ENCODE assay signal across 1 cellular context in the genomic region with DNA sequence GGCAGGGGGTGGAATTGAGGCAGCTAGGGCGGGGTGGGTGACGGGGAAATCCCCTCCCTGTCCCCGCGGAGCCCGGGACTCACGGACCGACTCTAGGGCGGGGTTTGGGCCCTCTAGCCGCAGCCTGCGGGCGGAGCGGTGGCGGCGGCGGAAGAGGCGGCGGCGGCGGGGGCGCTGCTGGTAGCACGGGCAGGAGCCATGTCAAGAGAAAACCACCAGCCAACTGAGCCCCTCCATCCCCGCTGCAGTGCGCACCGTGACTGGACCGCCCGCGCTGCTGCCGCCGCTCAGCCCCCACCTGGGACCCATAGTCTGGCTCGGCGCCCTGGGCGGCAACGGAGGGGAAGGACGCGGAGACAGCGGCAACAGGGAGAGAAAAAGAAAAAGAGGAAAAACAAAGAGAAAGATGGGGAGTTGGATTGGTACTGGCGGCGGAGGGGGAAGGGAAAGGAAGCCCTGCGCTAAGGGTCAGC.
TF ChIP-seq lines count a peak whose summit lies in the region.

No MANE protein-coding gene starts in this region.

TF ChIP-seq in HepG2, 621 proteins besides CTCF, POLR2A, EP300 and RAD21 (continued from another document and continues in another):
- TF ChIP-seq, protein P1, sequence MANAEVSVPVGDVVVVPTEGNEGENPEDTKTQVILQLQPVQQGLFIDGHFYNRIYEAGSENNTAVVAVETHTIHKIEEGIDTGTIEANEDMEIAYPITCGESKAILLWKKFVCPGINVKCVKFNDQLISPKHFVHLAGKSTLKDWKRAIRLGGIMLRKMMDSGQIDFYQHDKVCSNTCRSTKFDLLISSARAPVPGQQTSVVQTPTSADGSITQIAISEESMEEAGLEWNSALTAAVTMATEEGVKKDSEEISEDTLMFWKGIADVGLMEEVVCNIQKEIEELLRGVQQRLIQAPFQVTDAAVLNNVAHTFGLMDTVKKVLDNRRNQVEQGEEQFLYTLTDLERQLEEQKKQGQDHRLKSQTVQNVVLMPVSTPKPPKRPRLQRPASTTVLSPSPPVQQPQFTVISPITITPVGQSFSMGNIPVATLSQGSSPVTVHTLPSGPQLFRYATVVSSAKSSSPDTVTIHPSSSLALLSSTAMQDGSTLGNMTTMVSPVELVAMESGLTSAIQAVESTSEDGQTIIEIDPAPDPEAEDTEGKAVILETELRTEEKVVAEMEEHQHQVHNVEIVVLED (CRISPR knock-in tag; IDR thresholded peaks at IDR 0.05; ENCODE audit: borderline replicate concordance): no peak
- TF ChIP-seq, protein P2, sequence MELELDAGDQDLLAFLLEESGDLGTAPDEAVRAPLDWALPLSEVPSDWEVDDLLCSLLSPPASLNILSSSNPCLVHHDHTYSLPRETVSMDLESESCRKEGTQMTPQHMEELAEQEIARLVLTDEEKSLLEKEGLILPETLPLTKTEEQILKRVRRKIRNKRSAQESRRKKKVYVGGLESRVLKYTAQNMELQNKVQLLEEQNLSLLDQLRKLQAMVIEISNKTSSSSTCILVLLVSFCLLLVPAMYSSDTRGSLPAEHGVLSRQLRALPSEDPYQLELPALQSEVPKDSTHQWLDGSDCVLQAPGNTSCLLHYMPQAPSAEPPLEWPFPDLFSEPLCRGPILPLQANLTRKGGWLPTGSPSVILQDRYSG (CRISPR knock-in tag; IDR thresholded peaks at IDR 0.05): no peak
- TF ChIP-seq, protein P3, sequence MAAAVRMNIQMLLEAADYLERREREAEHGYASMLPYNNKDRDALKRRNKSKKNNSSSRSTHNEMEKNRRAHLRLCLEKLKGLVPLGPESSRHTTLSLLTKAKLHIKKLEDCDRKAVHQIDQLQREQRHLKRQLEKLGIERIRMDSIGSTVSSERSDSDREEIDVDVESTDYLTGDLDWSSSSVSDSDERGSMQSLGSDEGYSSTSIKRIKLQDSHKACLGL (CRISPR knock-in tag; IDR thresholded peaks at IDR 0.05): peak; percentile 54; the same call in 1 of the 2 replicates
- no peak for TF ChIP-seq NFE2 (CRISPR knock-in tag; IDR thresholded peaks at IDR 0.05)
- TF ChIP-seq RORA (CRISPR knock-in tag; IDR thresholded peaks at IDR 0.05): no peak
- TF ChIP-seq ZBTB7B (CRISPR knock-in tag; IDR thresholded peaks at IDR 0.05): no peak
- no peak for TF ChIP-seq ZNF326 (CRISPR knock-in tag; IDR thresholded peaks at IDR 0.05; ENCODE audit: borderline replicate concordance)
- no peak for TF ChIP-seq HOXA9 (CRISPR knock-in tag; IDR thresholded peaks at IDR 0.05; ENCODE audit: borderline replicate concordance)
- TF ChIP-seq SP4 (CRISPR knock-in tag; IDR thresholded peaks at IDR 0.05): no peak
- no peak for TF ChIP-seq ZNF446 (CRISPR knock-in tag; IDR thresholded peaks at IDR 0.05)
- TF ChIP-seq, protein P4, sequence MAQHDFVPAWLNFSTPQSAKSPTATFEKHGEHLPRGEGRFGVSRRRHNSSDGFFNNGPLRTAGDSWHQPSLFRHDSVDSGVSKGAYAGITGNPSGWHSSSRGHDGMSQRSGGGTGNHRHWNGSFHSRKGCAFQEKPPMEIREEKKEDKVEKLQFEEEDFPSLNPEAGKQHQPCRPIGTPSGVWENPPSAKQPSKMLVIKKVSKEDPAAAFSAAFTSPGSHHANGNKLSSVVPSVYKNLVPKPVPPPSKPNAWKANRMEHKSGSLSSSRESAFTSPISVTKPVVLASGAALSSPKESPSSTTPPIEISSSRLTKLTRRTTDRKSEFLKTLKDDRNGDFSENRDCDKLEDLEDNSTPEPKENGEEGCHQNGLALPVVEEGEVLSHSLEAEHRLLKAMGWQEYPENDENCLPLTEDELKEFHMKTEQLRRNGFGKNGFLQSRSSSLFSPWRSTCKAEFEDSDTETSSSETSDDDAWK (CRISPR knock-in tag; IDR thresholded peaks at IDR 0.05): no peak
- TF ChIP-seq KDM6A (CRISPR knock-in tag; IDR thresholded peaks at IDR 0.05; ENCODE audit: low read depth): no peak
- no peak for TF ChIP-seq NONO (IDR thresholded peaks at IDR 0.05)
- TF ChIP-seq NONO (CRISPR knock-in tag; conservative IDR thresholded peaks at IDR 0.05): 0 out of 2 replicates have a peak, but pooled peaks have one; percentile 66
- no peak for TF ChIP-seq NFE2L1 (CRISPR knock-in tag; IDR thresholded peaks at IDR 0.05; ENCODE audit: borderline replicate concordance)
- TF ChIP-seq, protein P5, sequence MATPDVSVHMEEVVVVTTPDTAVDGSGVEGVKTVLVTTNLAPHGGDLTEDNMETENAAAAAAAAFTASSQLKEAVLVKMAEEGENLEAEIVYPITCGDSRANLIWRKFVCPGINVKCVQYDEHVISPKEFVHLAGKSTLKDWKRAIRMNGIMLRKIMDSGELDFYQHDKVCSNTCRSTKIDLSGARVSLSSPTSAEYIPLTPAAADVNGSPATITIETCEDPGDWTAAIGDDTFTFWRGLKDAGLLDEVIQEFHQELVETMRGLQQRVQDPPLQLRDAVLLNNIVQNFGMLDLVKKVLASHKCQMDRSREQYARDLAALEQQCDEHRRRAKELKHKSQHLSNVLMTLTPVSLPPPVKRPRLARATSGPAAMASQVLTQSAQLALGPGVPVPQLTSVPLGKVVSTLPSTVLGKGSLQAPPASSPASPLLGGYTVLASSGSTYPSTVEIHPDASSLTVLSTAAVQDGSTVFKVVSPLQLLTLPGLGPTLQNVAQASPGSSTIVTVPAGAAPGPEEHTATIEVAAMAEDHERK (CRISPR knock-in tag; IDR thresholded peaks at IDR 0.05; ENCODE audit: low read depth): no peak
- TF ChIP-seq NAIF1 (CRISPR knock-in tag; IDR thresholded peaks at IDR 0.05; ENCODE audit: borderline replicate concordance): no peak
- TF ChIP-seq, protein P6, sequence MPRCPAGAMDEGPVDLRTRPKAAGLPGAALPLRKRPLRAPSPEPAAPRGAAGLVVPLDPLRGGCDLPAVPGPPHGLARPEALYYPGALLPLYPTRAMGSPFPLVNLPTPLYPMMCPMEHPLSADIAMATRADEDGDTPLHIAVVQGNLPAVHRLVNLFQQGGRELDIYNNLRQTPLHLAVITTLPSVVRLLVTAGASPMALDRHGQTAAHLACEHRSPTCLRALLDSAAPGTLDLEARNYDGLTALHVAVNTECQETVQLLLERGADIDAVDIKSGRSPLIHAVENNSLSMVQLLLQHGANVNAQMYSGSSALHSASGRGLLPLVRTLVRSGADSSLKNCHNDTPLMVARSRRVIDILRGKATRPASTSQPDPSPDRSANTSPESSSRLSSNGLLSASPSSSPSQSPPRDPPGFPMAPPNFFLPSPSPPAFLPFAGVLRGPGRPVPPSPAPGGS (CRISPR knock-in tag; IDR thresholded peaks at IDR 0.05): no peak
- no peak for TF ChIP-seq ZNF773 (CRISPR knock-in tag; IDR thresholded peaks at IDR 0.05; ENCODE audit: borderline replicate concordance)
- no peak for TF ChIP-seq ZNF333 (CRISPR knock-in tag; IDR thresholded peaks at IDR 0.05; ENCODE audit: borderline replicate concordance)
- TF ChIP-seq, protein P7, sequence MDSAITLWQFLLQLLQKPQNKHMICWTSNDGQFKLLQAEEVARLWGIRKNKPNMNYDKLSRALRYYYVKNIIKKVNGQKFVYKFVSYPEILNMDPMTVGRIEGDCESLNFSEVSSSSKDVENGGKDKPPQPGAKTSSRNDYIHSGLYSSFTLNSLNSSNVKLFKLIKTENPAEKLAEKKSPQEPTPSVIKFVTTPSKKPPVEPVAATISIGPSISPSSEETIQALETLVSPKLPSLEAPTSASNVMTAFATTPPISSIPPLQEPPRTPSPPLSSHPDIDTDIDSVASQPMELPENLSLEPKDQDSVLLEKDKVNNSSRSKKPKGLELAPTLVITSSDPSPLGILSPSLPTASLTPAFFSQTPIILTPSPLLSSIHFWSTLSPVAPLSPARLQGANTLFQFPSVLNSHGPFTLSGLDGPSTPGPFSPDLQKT (CRISPR knock-in tag; IDR thresholded peaks at IDR 0.05; ENCODE audit: borderline replicate concordance): no peak
- TF ChIP-seq ZNF20 (CRISPR knock-in tag; IDR thresholded peaks at IDR 0.05): no peak
- no peak for TF ChIP-seq MAFG (CRISPR knock-in tag; IDR thresholded peaks at IDR 0.05)
- no peak for TF ChIP-seq FOXM1 (CRISPR knock-in tag; IDR thresholded peaks at IDR 0.05)
- no peak for TF ChIP-seq ZNF232 (CRISPR knock-in tag; IDR thresholded peaks at IDR 0.05; ENCODE audit: borderline replicate concordance)
- no peak for TF ChIP-seq MED1 (CRISPR knock-in tag; IDR thresholded peaks at IDR 0.05)
- no peak for TF ChIP-seq MBNL3 (CRISPR knock-in tag; conservative IDR thresholded peaks at IDR 0.05)
- TF ChIP-seq ZNF484 (CRISPR knock-in tag; IDR thresholded peaks at IDR 0.05; ENCODE audit: borderline replicate concordance, low read depth): no peak
- TF ChIP-seq HOXA3 (CRISPR knock-in tag; IDR thresholded peaks at IDR 0.05): no peak
- TF ChIP-seq NFIB (CRISPR knock-in tag; IDR thresholded peaks at IDR 0.05; ENCODE audit: borderline replicate concordance): no peak
- no peak for TF ChIP-seq PRPF4 (IDR thresholded peaks at IDR 0.05; ENCODE audit: low read depth, low read length, poor library complexity, severe bottlenecking)
- TF ChIP-seq SPEN (CRISPR knock-in tag; IDR thresholded peaks at IDR 0.05; ENCODE audit: low read depth): no peak
- no peak for TF ChIP-seq GTF3A (CRISPR knock-in tag; conservative IDR thresholded peaks at IDR 0.05)
- no peak for TF ChIP-seq SRSF9 (IDR thresholded peaks at IDR 0.05; ENCODE audit: borderline replicate concordance, insufficient read depth, low read depth, low read length, poor library complexity, severe bottlenecking)
- no peak for TF ChIP-seq MATR3 (CRISPR knock-in tag; IDR thresholded peaks at IDR 0.05)
- no peak for TF ChIP-seq ZNF549 (CRISPR knock-in tag; IDR thresholded peaks at IDR 0.05)
- no peak for TF ChIP-seq HOXA7 (CRISPR knock-in tag; IDR thresholded peaks at IDR 0.05)
- TF ChIP-seq ZNF510 (CRISPR knock-in tag; IDR thresholded peaks at IDR 0.05; ENCODE audit: low read depth): no peak
- no peak; the same call in 1 of the 2 replicates for TF ChIP-seq PPARG (CRISPR knock-in tag; conservative IDR thresholded peaks at IDR 0.05)
- TF ChIP-seq, protein P8, sequence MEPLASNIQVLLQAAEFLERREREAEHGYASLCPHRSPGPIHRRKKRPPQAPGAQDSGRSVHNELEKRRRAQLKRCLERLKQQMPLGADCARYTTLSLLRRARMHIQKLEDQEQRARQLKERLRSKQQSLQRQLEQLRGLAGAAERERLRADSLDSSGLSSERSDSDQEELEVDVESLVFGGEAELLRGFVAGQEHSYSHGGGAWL (CRISPR knock-in tag; IDR thresholded peaks at IDR 0.05): no peak
- no peak for TF ChIP-seq ZNF124 (CRISPR knock-in tag; IDR thresholded peaks at IDR 0.05)
- TF ChIP-seq, protein P9, sequence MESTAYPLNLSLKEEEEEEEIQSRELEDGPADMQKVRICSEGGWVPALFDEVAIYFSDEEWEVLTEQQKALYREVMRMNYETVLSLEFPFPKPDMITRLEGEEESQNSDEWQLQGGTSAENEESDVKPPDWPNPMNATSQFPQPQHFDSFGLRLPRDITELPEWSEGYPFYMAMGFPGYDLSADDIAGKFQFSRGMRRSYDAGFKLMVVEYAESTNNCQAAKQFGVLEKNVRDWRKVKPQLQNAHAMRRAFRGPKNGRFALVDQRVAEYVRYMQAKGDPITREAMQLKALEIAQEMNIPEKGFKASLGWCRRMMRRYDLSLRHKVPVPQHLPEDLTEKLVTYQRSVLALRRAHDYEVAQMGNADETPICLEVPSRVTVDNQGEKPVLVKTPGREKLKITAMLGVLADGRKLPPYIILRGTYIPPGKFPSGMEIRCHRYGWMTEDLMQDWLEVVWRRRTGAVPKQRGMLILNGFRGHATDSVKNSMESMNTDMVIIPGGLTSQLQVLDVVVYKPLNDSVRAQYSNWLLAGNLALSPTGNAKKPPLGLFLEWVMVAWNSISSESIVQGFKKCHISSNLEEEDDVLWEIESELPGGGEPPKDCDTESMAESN (CRISPR knock-in tag; conservative IDR thresholded peaks at IDR 0.05): no peak; the same call in 1 of the 2 replicates
- TF ChIP-seq, protein P10, sequence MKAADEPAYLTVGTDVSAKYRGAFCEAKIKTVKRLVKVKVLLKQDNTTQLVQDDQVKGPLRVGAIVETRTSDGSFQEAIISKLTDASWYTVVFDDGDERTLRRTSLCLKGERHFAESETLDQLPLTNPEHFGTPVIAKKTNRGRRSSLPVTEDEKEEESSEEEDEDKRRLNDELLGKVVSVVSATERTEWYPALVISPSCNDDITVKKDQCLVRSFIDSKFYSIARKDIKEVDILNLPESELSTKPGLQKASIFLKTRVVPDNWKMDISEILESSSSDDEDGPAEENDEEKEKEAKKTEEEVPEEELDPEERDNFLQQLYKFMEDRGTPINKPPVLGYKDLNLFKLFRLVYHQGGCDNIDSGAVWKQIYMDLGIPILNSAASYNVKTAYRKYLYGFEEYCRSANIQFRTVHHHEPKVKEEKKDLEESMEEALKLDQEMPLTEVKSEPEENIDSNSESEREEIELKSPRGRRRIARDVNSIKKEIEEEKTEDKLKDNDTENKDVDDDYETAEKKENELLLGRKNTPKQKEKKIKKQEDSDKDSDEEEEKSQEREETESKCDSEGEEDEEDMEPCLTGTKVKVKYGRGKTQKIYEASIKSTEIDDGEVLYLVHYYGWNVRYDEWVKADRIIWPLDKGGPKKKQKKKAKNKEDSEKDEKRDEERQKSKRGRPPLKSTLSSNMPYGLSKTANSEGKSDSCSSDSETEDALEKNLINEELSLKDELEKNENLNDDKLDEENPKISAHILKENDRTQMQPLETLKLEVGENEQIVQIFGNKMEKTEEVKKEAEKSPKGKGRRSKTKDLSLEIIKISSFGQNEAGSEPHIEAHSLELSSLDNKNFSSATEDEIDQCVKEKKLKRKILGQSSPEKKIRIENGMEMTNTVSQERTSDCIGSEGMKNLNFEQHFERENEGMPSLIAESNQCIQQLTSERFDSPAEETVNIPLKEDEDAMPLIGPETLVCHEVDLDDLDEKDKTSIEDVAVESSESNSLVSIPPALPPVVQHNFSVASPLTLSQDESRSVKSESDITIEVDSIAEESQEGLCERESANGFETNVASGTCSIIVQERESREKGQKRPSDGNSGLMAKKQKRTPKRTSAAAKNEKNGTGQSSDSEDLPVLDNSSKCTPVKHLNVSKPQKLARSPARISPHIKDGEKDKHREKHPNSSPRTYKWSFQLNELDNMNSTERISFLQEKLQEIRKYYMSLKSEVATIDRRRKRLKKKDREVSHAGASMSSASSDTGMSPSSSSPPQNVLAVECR (CRISPR knock-in tag; IDR thresholded peaks at IDR 0.05; ENCODE audit: borderline replicate concordance): no peak
- no peak for TF ChIP-seq ZNF329 (CRISPR knock-in tag; IDR thresholded peaks at IDR 0.05; ENCODE audit: low read depth)
- TF ChIP-seq KDM5B (CRISPR knock-in tag; IDR thresholded peaks at IDR 0.05; ENCODE audit: borderline replicate concordance): no peak
- TF ChIP-seq HNRNPL (IDR thresholded peaks at IDR 0.05; ENCODE audit: low read depth, low read length): no peak
- TF ChIP-seq ZNF766 (CRISPR knock-in tag; IDR thresholded peaks at IDR 0.05; ENCODE audit: borderline replicate concordance): 0 out of 2 replicates have a peak, but pooled peaks have one; percentile 15
- TF ChIP-seq ZNF891 (CRISPR knock-in tag; IDR thresholded peaks at IDR 0.05): peak; percentile 57; the same call in 1 of the 2 replicates
- no peak for TF ChIP-seq KMT2B (CRISPR knock-in tag; IDR thresholded peaks at IDR 0.05)
- TF ChIP-seq ARNTL (CRISPR knock-in tag; IDR thresholded peaks at IDR 0.05): no peak
- TF ChIP-seq ZNF788 (CRISPR knock-in tag; IDR thresholded peaks at IDR 0.05; ENCODE audit: borderline replicate concordance): no peak; the same call in 1 of the 2 replicates
- TF ChIP-seq, protein P11, sequence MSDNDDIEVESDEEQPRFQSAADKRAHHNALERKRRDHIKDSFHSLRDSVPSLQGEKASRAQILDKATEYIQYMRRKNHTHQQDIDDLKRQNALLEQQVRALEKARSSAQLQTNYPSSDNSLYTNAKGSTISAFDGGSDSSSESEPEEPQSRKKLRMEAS (IDR thresholded peaks at IDR 0.05): no peak; the same call in 1 of the 2 replicates
- TF ChIP-seq REXO4 (CRISPR knock-in tag; IDR thresholded peaks at IDR 0.05; ENCODE audit: borderline replicate concordance): 0 out of 2 replicates have a peak, but pooled peaks have one; percentile 33
- TF ChIP-seq ZMYM4 (CRISPR knock-in tag; IDR thresholded peaks at IDR 0.05): no peak
- no peak for TF ChIP-seq MTF1 (CRISPR knock-in tag; IDR thresholded peaks at IDR 0.05)
- no peak for TF ChIP-seq ZNF350 (CRISPR knock-in tag; IDR thresholded peaks at IDR 0.05; ENCODE audit: borderline replicate concordance, low read depth)
